In the genomic region with DNA sequence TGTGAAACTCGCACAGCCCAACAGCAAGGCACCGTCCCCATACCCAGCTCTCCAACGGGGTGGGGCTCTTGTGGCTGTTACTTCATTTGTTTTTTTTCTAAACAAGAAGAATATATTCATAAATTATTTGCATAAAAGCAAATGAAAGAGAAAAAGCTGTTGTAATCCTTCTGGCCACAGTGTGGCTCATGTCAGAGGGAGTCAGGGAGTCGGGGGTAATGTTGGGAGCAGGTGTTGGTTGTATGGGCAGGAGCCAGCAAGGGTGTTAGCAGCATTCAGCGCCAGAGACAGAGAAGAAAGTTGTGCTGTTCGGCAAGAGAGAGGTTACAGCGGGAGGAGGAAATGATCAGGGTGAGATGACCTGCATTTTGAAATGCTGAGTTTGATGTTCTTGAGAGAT, we compare ENCODE assay signal across 14 cellular contexts. TPM values are rescaled to one million over a fixed set of nuclear protein-coding genes. Genes with fewer than 3 reads are reported as not detected.
DNase-seq lines count a peak whose midpoint lies in the region; ATAC-seq and TF ChIP-seq lines count a peak whose summit lies in the region.
"Had no signal": no experiment of that assay in that cellular context is flagged by ENCODE, and none has a peak within 500 bp of the region (broad histone marks: within the 10 kb centered on the region; RNA-seq: fewer than 3 reads in every experiment).

No MANE protein-coding gene starts in this region.

- ATAC-seq in sciatic nerve = no peak
- ATAC-seq: esophagus mucosa had no signal

- peaks cover 21% of the 10 kb centered on the region for H3K4me1 Mint-ChIP-seq in chondrocyte (ENCODE audit: low read depth)
- H3K4me1 Mint-ChIP-seq: memory B cell had no signal

- TF ChIP-seq CTCF in chondrocyte (IDR thresholded peaks at IDR 0.05) = peak; percentile 41
- no peak for TF ChIP-seq CTCF in stomach (IDR thresholded peaks at IDR 0.05)

- no peaks in the 10 kb centered on the region for H3K27me3 Mint-ChIP-seq in chondrocyte (ENCODE audit: low read depth)
- H3K27me3 Mint-ChIP-seq: memory B cell had no signal

- no peaks in the 10 kb centered on the region for H3K27me3 ChIP-seq in stomach
- H3K27me3 ChIP-seq: uterus had no signal

- H3K4me3 ChIP-seq in stomach = no peak overlapping the region
- H3K4me3 ChIP-seq: SK-N-MC, uterus had no signal

- H3K4me3 Mint-ChIP-seq in chondrocyte (ENCODE audit: unreplicated experiment) = no peak overlapping the region
- H3K4me3 Mint-ChIP-seq: memory B cell had no signal

- no peaks in the 10 kb centered on the region for H3K9me3 ChIP-seq in stomach
- H3K9me3 ChIP-seq: uterus had no signal

- TF ChIP-seq POLR2A in stomach (IDR thresholded peaks at IDR 0.05) = no peak

- H3K27ac ChIP-seq in stomach = no peak overlapping the region
- H3K27ac ChIP-seq: SK-N-MC, uterus had no signal

- H3K36me3 ChIP-seq in stomach = peaks cover 0 to 29% (median 5%) of the 10 kb centered on the region in 4 donors
- H3K36me3 ChIP-seq: uterus had no signal

- peak; percentile 33 for DNase-seq in activated effector memory CD4-positive, alpha-beta T cell treated with anti-CD3 and anti-CD28 coated beads, Interleukin-2, amount 50 U/mL, for 16 hours
- DNase-seq in activated effector memory CD4-positive, alpha-beta T cell treated with Interleukin-2 at 50 U/mL for 16 hours = no peak
- DNase-seq in NCI-H69 (lab: John Stamatoyannopoulos, UW) = peak; percentile 44
- no peak for DNase-seq in chondrocyte (ENCODE audit: low spot score)
- peak; percentile 36 for DNase-seq in sciatic nerve (ENCODE audit: low spot score)
- no peak for DNase-seq in superior temporal gyrus (ENCODE audit: extremely low spot score)
- DNase-seq in amniotic stem cell (lab: John Stamatoyannopoulos, UW) = no peak
- DNase-seq in stomach = no peak
- DNase-seq: MM.1S, NCI-H748 treated with DMSO at 0.1 percent for 48 hours, uterus had no signal

- H3K4me1 ChIP-seq in stomach = no peaks in the 10 kb centered on the region
- H3K4me1 ChIP-seq: uterus had no signal

- TF ChIP-seq EP300 in stomach (IDR thresholded peaks at IDR 0.05) = no peak

- intact Hi-C loops in sciatic nerve (cut with DNase I) = no loop called here
- intact Hi-C loops in stomach (cut with DNase I; ENCODE audit: low total_unique reads) = no loop called here

- peak overlapping the region; percentile 46 for H3K27ac Mint-ChIP-seq in chondrocyte (ENCODE audit: unreplicated experiment)
- H3K27ac Mint-ChIP-seq: memory B cell had no signal

- WGBS in stomach, 5 donors = 72 to 79% (median 75%) methylated on average over 7 of the region's 7 CpGs

- no peaks in the 10 kb centered on the region for H3K9me3 Mint-ChIP-seq in chondrocyte (ENCODE audit: low read depth)
- H3K9me3 Mint-ChIP-seq: memory B cell had no signal

- H3K36me3 Mint-ChIP-seq in chondrocyte (ENCODE audit: low read depth) = peaks cover 15% of the 10 kb centered on the region

RNA-seq across cellular contexts. Expression of gene PFKP, which starts 13.3 kb away (rescaled TPM):
- 151 to 188 TPM (median 182 TPM) in 3 replicates for total RNA-seq in chondrocyte
- 41.3 TPM for total RNA-seq in sciatic nerve
- 100 to 1,000 TPM in 1 of 5 donors, 10 to 100 TPM in 4; 11.2 to 155 (median 38.7) TPM for total RNA-seq in stomach
- polyA plus RNA-seq in stomach = 10 to 100 TPM; 14.1 to 62.9 (median 20.0) TPM

Comparison
In these comparisons a context has a peak if more than half of its experiments do, and no peak if none do; other contexts are left out.
1. DNase-seq: peak in activated effector memory CD4-positive, alpha-beta T cell treated with anti-CD3 and anti-CD28 coated beads, Interleukin-2, amount 50 U/mL, for 16 hours (single experiment), NCI-H69 (single experiment) and sciatic nerve (single experiment); none in activated effector memory CD4-positive, alpha-beta T cell treated with Interleukin-2 at 50 U/mL for 16 hours (single experiment), chondrocyte (single experiment), superior temporal gyrus (single experiment), amniotic stem cell (single experiment) and stomach (single experiment).